In the genomic region with DNA sequence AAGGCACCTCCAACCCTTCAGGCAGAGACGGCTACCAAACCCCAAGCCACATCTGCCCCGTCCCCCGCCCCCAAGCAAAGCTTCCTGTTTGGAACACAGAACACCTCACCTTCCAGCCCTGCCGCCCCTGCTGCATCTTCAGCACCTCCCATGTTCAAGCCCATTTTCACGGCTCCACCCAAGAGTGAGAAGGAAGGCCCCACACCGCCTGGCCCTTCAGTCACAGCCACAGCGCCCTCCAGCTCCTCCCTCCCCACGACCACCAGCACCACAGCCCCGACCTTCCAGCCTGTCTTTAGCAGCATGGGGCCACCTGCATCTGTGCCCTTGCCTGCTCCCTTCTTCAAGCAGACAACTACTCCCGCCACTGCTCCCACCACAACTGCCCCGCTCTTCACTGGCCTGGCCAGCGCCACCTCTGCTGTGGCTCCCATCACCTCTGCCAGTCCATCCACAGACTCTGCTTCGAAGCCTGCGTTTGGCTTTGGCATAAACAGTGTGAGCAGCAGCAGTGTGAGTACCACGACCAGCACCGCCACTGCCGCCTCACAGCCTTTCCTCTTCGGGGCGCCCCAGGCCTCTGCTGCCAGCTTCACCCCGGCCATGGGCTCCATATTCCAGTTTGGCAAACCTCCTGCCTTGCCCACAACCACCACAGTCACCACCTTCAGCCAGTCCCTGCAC, we compare ENCODE assay signal across 4 cellular contexts. TPM values are rescaled to one million over a fixed set of nuclear protein-coding genes. Genes with fewer than 3 reads are reported as not detected.
"Had no signal": no experiment of that assay in that cellular context is flagged by ENCODE, and none has a peak within 500 bp of the region (broad histone marks: within the 10 kb centered on the region; RNA-seq: fewer than 3 reads in every experiment).

No MANE protein-coding gene starts in this region.

RNA-seq across cellular contexts. Expression of gene TRIM74, which starts 27.1 kb away (rescaled TPM):
- total RNA-seq: activated CD8-positive, alpha-beta T cell treated with anti-CD3 and anti-CD28 coated beads for 36 hours; IMR-90; SJSA1 had no signal
- polyA plus RNA-seq: aorta had no signal
